Comparison of ENCODE assay signal across 20 cellular contexts in genomic region chr1:85824066-85824835, GRCh38.
A peak's percentile ranks its signal among the peaks of the same experiment; 100 is the strongest.
DNase-seq lines count a peak whose midpoint lies in the region; ATAC-seq, FAIRE-seq and TF ChIP-seq lines count a peak whose summit lies in the region.
"Had no signal": no experiment of that assay in that cellular context is flagged by ENCODE, and none has a peak within 500 bp of the region (broad histone marks: within the 10 kb centered on the region; RNA-seq: fewer than 3 reads in every experiment).

No MANE protein-coding gene starts in this region.

- intact Hi-C loops in mucosa of descending colon (cut with DNase I, micrococcal nuclease), result no loop called here

- TF ChIP-seq POLR2A in H1 (IDR thresholded peaks at IDR 0.05; ENCODE audit: control extremely low read depth in 1 of 2, low read depth in 2 of 2, low read length in 2 of 2), result no peak

- no peaks in the 10 kb centered on the region for H3K4me1 ChIP-seq in H1 (replicated peaks in 1 of 4; ENCODE audit: control insufficient read depth in 3 of 4, insufficient read depth in 4 of 4, low read length in 3 of 4)
- no peaks in the 10 kb centered on the region for H3K4me1 ChIP-seq in mucosa of descending colon (ENCODE audit: low read depth)
- H3K4me1 ChIP-seq: BE2C had no signal

- no peak for DNase-seq in D721Med (ENCODE audit: insufficient read length, low spot score)
- no peak for DNase-seq in LNCaP clone FGC (ENCODE audit: low read depth)
- DNase-seq in H1 (ENCODE audit: low read depth in 1 of 2, low spot score in 2 of 2), result no peak
- DNase-seq in kidney tubule cell (ENCODE audit: low spot score), result peak; percentile 27
- no peak for DNase-seq in mucosa of descending colon
- DNase-seq in midbrain (lab: John Stamatoyannopoulos, UW), result no peak
- DNase-seq in NCI-H2227 treated with DMSO at 0.1 percent for 48 hours (lab: John Stamatoyannopoulos, UW), result no peak
- DNase-seq in stimulated activated CD8-positive, alpha-beta memory T cell treated with anti-CD3 and anti-CD28 coated beads, Interleukin-4, amount 100 ng/mL, for 48 hours, result no peak
- DNase-seq: BE2C; CD4-positive, alpha-beta memory T cell; DMS153; GM23248; Karpas-422; NCI-H1436; NCI-H2029 treated with DMSO at 0.1 percent for 48 hours; NCI-H345; NCI-H526 treated with DMSO at 0.1 percent for 48 hours; SK-N-SH; T-helper 1 cell had no signal

- H2AK5ac ChIP-seq in H1 (ENCODE audit: low read depth, low read length), result no peak overlapping the region

- H3K9me3 ChIP-seq in H1 (ENCODE audit: insufficient read depth in 2 of 2, low read depth in 1 of 2, low read length in 1 of 2) (no peaks in the 10 kb centered on the region), mucosa of descending colon (no peaks in the 10 kb centered on the region)
- H3K9me3 ChIP-seq: BE2C, SK-N-SH had no signal

- H3K18ac ChIP-seq in H1 (ENCODE audit: extremely low read depth, low read length), result no peak overlapping the region

- no peak overlapping the region for H3K4me2 ChIP-seq in H1 (ENCODE audit: insufficient read depth in 1 of 2, low read depth in 2 of 2, low read length in 2 of 2)
- H3K4me2 ChIP-seq: SK-N-SH had no signal

- H3K27ac ChIP-seq in H1 (ENCODE audit: low read depth, low read length), result no peak overlapping the region
- H3K27ac ChIP-seq: GM23248 had no signal

- no peak overlapping the region for H3K4ac ChIP-seq in H1 (replicated peaks; ENCODE audit: insufficient read length, low read depth, low read length)

- no peaks in the 10 kb centered on the region for H3K36me3 ChIP-seq in H1 (ENCODE audit: control insufficient read depth in 2 of 4, insufficient read depth in 4 of 4, low read length in 3 of 4)
- no peaks in the 10 kb centered on the region for H3K36me3 ChIP-seq in mucosa of descending colon (ENCODE audit: low read depth)
- H3K36me3 ChIP-seq: BE2C had no signal

- TF ChIP-seq EP300 in H1 (IDR thresholded peaks at IDR 0.05; ENCODE audit: borderline replicate concordance in 1 of 2, low read depth in 2 of 2, low read length in 2 of 2), result no peak

- TF ChIP-seq CTCF in D721Med (IDR thresholded peaks at IDR 0.05; ENCODE audit: insufficient read depth, missing control alignments) (no peak), LNCaP clone FGC (IDR thresholded peaks at IDR 0.05; ENCODE audit: control insufficient read depth, extremely low read depth, insufficient read depth) (0 out of 2 replicates have a peak, but pooled peaks have one; percentile 2), H1 (IDR thresholded peaks at IDR 0.05; ENCODE audit: control extremely low read depth in 1 of 3, insufficient read depth in 1 of 3, low read depth in 1 of 3, low read length in 3 of 3) (peak; percentile 26 to 45 (median 31)), mucosa of descending colon (IDR thresholded peaks at IDR 0.05) (no peak)

- FAIRE-seq in D721Med (lab: Jason Lieb, UNC), result peak; percentile 91
- no peak for FAIRE-seq in H1 (lab: Jason Lieb, UNC)
- FAIRE-seq: GM12878 had no signal

- H3K4me3 ChIP-seq in LNCaP clone FGC (ENCODE audit: low read depth, low read length), result no peak overlapping the region
- no peak overlapping the region for H3K4me3 ChIP-seq in H1 (ENCODE audit: extremely low read depth in 1 of 4, insufficient read depth in 2 of 4, low read depth in 3 of 4, low read length in 4 of 4)
- no peak overlapping the region for H3K4me3 ChIP-seq in mucosa of descending colon
- H3K4me3 ChIP-seq: GM12878, GM23248 had no signal

- no peak for ATAC-seq in mucosa of descending colon
- ATAC-seq: GM12878 had no signal

- no peak overlapping the region for H2BK120ac ChIP-seq in H1 (replicated peaks; ENCODE audit: low read depth, low read length)

- H4K91ac ChIP-seq in H1 (replicated peaks; ENCODE audit: insufficient read length, low read length), result no peak overlapping the region

- TF ChIP-seq RAD21 in H1 (IDR thresholded peaks at IDR 0.05 in 1 of 2, conservative IDR thresholded peaks at IDR 0.05 in 1 of 2; ENCODE audit: low read depth in 2 of 2, low read length in 2 of 2), result peak; percentile 36 to 39; a peak in 2 of 4 replicates

- CTCF ChIA-PET in H1 (lab: Charles Lee; ENCODE audit: partially characterized antibody), result no interaction called here

- H2BK5ac ChIP-seq in H1 (ENCODE audit: low read depth, low read length), result no peak overlapping the region

- no peak overlapping the region for H4K8ac ChIP-seq in H1 (ENCODE audit: extremely low read depth, insufficient read depth, low read length)

- WGBS in H1 (ENCODE audit: extremely low coverage in 1 of 2, insufficient coverage in 1 of 2, insufficient read length in 1 of 2, insufficient replicate concordance in 2 of 2, low coverage in 1 of 2, low lambda C conversion rate in 2 of 2, missing lambda C conversion rate in 1 of 2), 2 experiments, result 88% methylated on average over 9 of the region's 9 CpGs; no CpG with 5 or more reads in 1 of the 2 experiments

- H4K5ac ChIP-seq in H1 (ENCODE audit: insufficient read length, low read depth, low read length), result no peak overlapping the region

- H2AFZ ChIP-seq in H1 (ENCODE audit: low read length), result no peak overlapping the region
- H2AFZ ChIP-seq: GM23248 had no signal

- no peak overlapping the region for H2BK12ac ChIP-seq in H1 (ENCODE audit: low read depth, low read length)

- no peak overlapping the region for H2BK15ac ChIP-seq in H1 (ENCODE audit: low read length)

- no peaks in the 10 kb centered on the region for H4K20me1 ChIP-seq in H1 (replicated peaks in 1 of 2; ENCODE audit: control insufficient read depth in 1 of 2, insufficient read depth in 2 of 2, low read length in 2 of 2)

- H3K79me1 ChIP-seq in H1 (ENCODE audit: low read depth, low read length), result no peaks in the 10 kb centered on the region

- no peaks in the 10 kb centered on the region for H3K23me2 ChIP-seq in H1 (ENCODE audit: low read depth, low read length)

- H3K9ac ChIP-seq in H1 (replicated peaks in 1 of 4; ENCODE audit: extremely low read depth in 1 of 4, low read depth in 3 of 4, low read length in 3 of 4), result no peak overlapping the region
- H3K9ac ChIP-seq: GM23248, SK-N-SH had no signal

- no peak overlapping the region for H3K14ac ChIP-seq in H1 (ENCODE audit: insufficient read length)

- H3K23ac ChIP-seq in H1 (ENCODE audit: insufficient read length), result no peak overlapping the region

- H2BK20ac ChIP-seq in H1 (ENCODE audit: low read length), result no peak overlapping the region

- H3K56ac ChIP-seq in H1 (replicated peaks; ENCODE audit: insufficient read length, low read depth, low read length), result no peak overlapping the region

- POLR2A ChIA-PET in H1 (lab: Charles Lee; ENCODE audit: partially characterized antibody), result no interaction called here

- H3K79me2 ChIP-seq in H1 (ENCODE audit: control insufficient read depth in 1 of 2, insufficient read depth in 2 of 2, low read length in 2 of 2), result no peaks in the 10 kb centered on the region

- no peaks in the 10 kb centered on the region for H3K27me3 ChIP-seq in H1 (replicated peaks in 1 of 4; ENCODE audit: control insufficient read depth in 3 of 4, extremely low read depth in 1 of 4, insufficient read depth in 3 of 4, low read length in 3 of 4)
- H3K27me3 ChIP-seq: BE2C had no signal

TF ChIP-seq in H1, 55 proteins besides CTCF, POLR2A, EP300 and RAD21:
- TF ChIP-seq EGR1 (IDR thresholded peaks at IDR 0.05; ENCODE audit: borderline replicate concordance, low read depth, low read length) (no peak), BRCA1 (IDR thresholded peaks at IDR 0.05; ENCODE audit: low read depth, low read length) (no peak), CREB1 (IDR thresholded peaks at IDR 0.05) (no peak), TBP (IDR thresholded peaks at IDR 0.05; ENCODE audit: low read depth, low read length) (no peak), SP1 (IDR thresholded peaks at IDR 0.05; ENCODE audit: low read depth, low read length) (no peak), RFX5 (IDR thresholded peaks at IDR 0.05; ENCODE audit: borderline replicate concordance, low read depth, low read length) (no peak), CHD2 (IDR thresholded peaks at IDR 0.05; ENCODE audit: low read length) (no peak), NANOG (IDR thresholded peaks at IDR 0.05; ENCODE audit: insufficient read depth, low read depth, low read length, poor library complexity, severe bottlenecking) (no peak), PHF8 (conservative IDR thresholded peaks at IDR 0.05; ENCODE audit: low read depth, low read length) (no peak)

Comparison
In these comparisons a context has a peak if more than half of its experiments do, and no peak if none do; other contexts are left out.
1. CTCF ChIP-seq: peak in LNCaP clone FGC (single experiment) and H1 (3 of 3); none in D721Med (single experiment) and mucosa of descending colon (single experiment).